In genomic region chr12:96401061-96401871, GRCh38 we compare ENCODE assay signal across 1 cellular context.
TF ChIP-seq lines count a peak whose summit lies in the region.

No MANE protein-coding gene starts in this region.

TF ChIP-seq in K562, 482 proteins besides CTCF, POLR2A, EP300 and RAD21 (continued from another document):
- TF ChIP-seq ZBTB40 (IDR thresholded peaks at IDR 0.05) (peak; percentile 76), ZBTB40 (CRISPR knock-in tag; IDR thresholded peaks at IDR 0.05) (no peak), GABPB2 (CRISPR knock-in tag; conservative IDR thresholded peaks at IDR 0.05) (no peak), ZNF324 (CRISPR knock-in tag; IDR thresholded peaks at IDR 0.05) (no peak), HINFP (tag; conservative IDR thresholded peaks at IDR 0.05; ENCODE audit: low read depth) (no peak), ZNF12 (CRISPR knock-in tag; IDR thresholded peaks at IDR 0.05) (no peak), CXXC5 (CRISPR knock-in tag; IDR thresholded peaks at IDR 0.05) (no peak), DIDO1 (tag; IDR thresholded peaks at IDR 0.05; ENCODE audit: low read depth) (no peak), SLC30A9 (CRISPR knock-in tag; IDR thresholded peaks at IDR 0.05) (no peak), ZNF184 (CRISPR knock-in tag; IDR thresholded peaks at IDR 0.05) (no peak), CREM (IDR thresholded peaks at IDR 0.05; ENCODE audit: low read depth) (peak; percentile 9; the same call in 1 of the 2 replicates)
- TF ChIP-seq, protein P1, sequence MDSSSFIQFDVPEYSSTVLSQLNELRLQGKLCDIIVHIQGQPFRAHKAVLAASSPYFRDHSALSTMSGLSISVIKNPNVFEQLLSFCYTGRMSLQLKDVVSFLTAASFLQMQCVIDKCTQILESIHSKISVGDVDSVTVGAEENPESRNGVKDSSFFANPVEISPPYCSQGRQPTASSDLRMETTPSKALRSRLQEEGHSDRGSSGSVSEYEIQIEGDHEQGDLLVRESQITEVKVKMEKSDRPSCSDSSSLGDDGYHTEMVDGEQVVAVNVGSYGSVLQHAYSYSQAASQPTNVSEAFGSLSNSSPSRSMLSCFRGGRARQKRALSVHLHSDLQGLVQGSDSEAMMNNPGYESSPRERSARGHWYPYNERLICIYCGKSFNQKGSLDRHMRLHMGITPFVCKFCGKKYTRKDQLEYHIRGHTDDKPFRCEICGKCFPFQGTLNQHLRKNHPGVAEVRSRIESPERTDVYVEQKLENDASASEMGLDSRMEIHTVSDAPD (CRISPR knock-in tag; IDR thresholded peaks at IDR 0.05): no peak
